Comparison of ENCODE assay signal across 14 cellular contexts in the genomic region with DNA sequence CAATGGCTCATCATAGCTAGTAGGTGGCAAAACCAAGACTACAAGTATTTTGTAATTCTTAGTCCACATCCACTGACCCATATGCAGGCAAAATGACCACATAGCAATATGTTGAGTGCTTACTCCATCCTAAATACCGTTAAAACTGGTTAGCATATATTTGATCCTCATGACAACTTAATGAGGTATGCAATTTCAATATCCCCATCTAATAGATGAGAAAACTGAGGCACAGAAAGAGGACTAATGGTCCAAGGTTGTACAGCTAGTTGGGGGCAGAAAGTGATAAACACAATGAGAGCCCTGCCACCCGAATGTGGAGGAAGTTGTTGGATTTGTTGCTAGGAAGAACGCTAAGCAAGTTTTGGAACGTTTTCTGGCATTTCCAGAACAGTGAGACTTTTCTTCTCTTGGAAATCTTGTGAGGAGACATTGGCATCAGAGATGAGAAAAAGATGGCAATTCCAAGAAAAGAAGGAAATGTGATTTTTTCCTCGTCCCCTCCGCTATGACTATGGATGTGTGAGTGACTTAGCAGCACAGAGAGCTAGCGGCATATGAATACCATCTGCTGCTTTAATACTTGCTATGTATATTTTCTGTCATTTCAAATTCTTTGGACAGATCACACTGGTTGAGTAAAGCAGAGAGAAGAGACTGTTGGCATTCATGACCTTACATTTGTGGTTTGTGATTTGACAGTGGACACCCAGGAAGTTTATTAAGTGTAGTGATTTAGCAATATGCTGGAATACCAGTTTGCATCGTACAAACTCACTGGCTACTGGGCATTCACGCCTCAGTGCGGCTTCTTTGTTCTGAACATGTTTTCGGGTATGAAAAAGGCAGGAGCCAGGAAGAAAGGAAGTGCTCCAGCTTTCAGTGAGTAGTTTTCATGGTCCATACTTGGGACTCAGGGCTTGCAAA. TPM values are rescaled to one million over a fixed set of nuclear protein-coding genes. Genes with fewer than 3 reads are reported as not detected.
DNase-seq lines count a peak whose midpoint lies in the region; ATAC-seq and TF ChIP-seq lines count a peak whose summit lies in the region.
"Had no signal": no experiment of that assay in that cellular context is flagged by ENCODE, and none has a peak within 500 bp of the region (broad histone marks: within the 10 kb centered on the region; RNA-seq: fewer than 3 reads in every experiment).

No MANE protein-coding gene starts in this region.

- no peak overlapping the region for H3K9ac ChIP-seq in SK-N-SH

- ATAC-seq in SK-N-SH treated with all-trans-retinoic acid at 6 μM for 48 hours, result no peak

- no peaks in the 10 kb centered on the region for H3K9me3 Mint-ChIP-seq in MCF 10A (ENCODE audit: unreplicated experiment)
- H3K9me3 Mint-ChIP-seq: CD4-positive, alpha-beta T cell had no signal

- no peak for TF ChIP-seq POLR2A in uterus (IDR thresholded peaks at IDR 0.05)

- H3K4me3 ChIP-seq in SK-N-SH (ENCODE audit: low read depth in 2 of 2, low read length in 1 of 2), result no peak overlapping the region
- H3K4me3 ChIP-seq in dorsolateral prefrontal cortex, result no peak overlapping the region
- H3K4me3 ChIP-seq in uterus, result no peak overlapping the region
- H3K4me3 ChIP-seq: Peyer's patch had no signal

- intact Hi-C loops in dorsolateral prefrontal cortex (cut with DNase I), result no loop called here
- intact Hi-C loops in MCF 10A (cut with micrococcal nuclease), result no loop called here
- intact Hi-C loops in uterus (cut with DNase I; ENCODE audit: low total_unique reads), result no loop called here

- no TSS peak for BruUV-seq in MCF 10A (replicated peaks; lab: Mats Ljungman, UMichigan)

- H3K4me1 ChIP-seq in SK-N-SH (ENCODE audit: control insufficient read depth in 1 of 2, insufficient read depth in 2 of 2, low read depth in 1 of 2, low read length in 1 of 2) (peaks cover 3 to 38% of the 10 kb centered on the region in 2 experiments; a peak in 3 of 4 replicates), uterus (no peaks in the 10 kb centered on the region)
- H3K4me1 ChIP-seq: Caco-2, Peyer's patch had no signal

- H3K79me2 ChIP-seq in SK-N-SH (ENCODE audit: insufficient read depth), result no peaks in the 10 kb centered on the region

- H3K27ac Mint-ChIP-seq in MCF 10A (ENCODE audit: low read depth, unreplicated experiment), result no peak overlapping the region
- H3K27ac Mint-ChIP-seq: CD4-positive, alpha-beta T cell had no signal

- no peaks in the 10 kb centered on the region for H3F3A ChIP-seq in SK-N-SH (replicated peaks; ENCODE audit: insufficient read depth)

- H3K4me1 Mint-ChIP-seq in MCF 10A (ENCODE audit: insufficient read depth, unreplicated experiment), result peaks cover 14% of the 10 kb centered on the region

- 75% methylated on average over 11 of the region's 11 CpGs for WGBS in SK-N-SH (ENCODE audit: low lambda C conversion rate)

- H3K27me3 Mint-ChIP-seq in MCF 10A (ENCODE audit: insufficient read depth, unreplicated experiment), result no peaks in the 10 kb centered on the region
- H3K27me3 Mint-ChIP-seq: CD4-positive, alpha-beta T cell had no signal

- H3K27me3 ChIP-seq in SK-N-SH (ENCODE audit: insufficient read depth) (no peaks in the 10 kb centered on the region), dorsolateral prefrontal cortex (no peaks in the 10 kb centered on the region), layer of hippocampus (ENCODE audit: control insufficient read depth, insufficient read depth, low read length) (no peaks in the 10 kb centered on the region), uterus (no peaks in the 10 kb centered on the region)
- H3K27me3 ChIP-seq: Peyer's patch had no signal

- no peaks in the 10 kb centered on the region for H4K20me1 ChIP-seq in SK-N-SH (ENCODE audit: insufficient read depth)

- no peak for TF ChIP-seq EP300 in SK-N-SH (IDR thresholded peaks at IDR 0.05; ENCODE audit: borderline replicate concordance in 1 of 2, low read depth in 1 of 2, low read length in 1 of 2)

- H3K36me3 ChIP-seq in SK-N-SH (replicated peaks in 1 of 2; ENCODE audit: control insufficient read depth in 1 of 2, insufficient read depth in 2 of 2, low read length in 1 of 2), result no peaks in the 10 kb centered on the region
- H3K36me3 ChIP-seq in uterus, result no peaks in the 10 kb centered on the region
- H3K36me3 ChIP-seq: Peyer's patch had no signal

- DNase-seq in SK-N-SH, result no peak
- DNase-seq in dorsolateral prefrontal cortex, result no peak
- no peak for DNase-seq in MCF 10A (ENCODE audit: unreplicated experiment)
- DNase-seq in uterus, result no peak
- no peak for DNase-seq in NCI-H2081 (lab: John Stamatoyannopoulos, UW)
- DNase-seq in glomerular visceral epithelial cell (ENCODE audit: extremely low spot score), result no peak
- DNase-seq: Caco-2; CD4-positive, alpha-beta T cell; DMS53; NCI-H187 treated with DMSO at 0.1 percent for 48 hours; NCI-H526; Peyer's patch had no signal

- no peak overlapping the region for H3K4me3 Mint-ChIP-seq in MCF 10A (ENCODE audit: unreplicated experiment)
- H3K4me3 Mint-ChIP-seq: CD4-positive, alpha-beta T cell had no signal

- H3K36me3 Mint-ChIP-seq in MCF 10A (ENCODE audit: insufficient read depth, unreplicated experiment), result no peaks in the 10 kb centered on the region

- H3K27ac ChIP-seq in SK-N-SH (ENCODE audit: low read depth in 2 of 2, low read length in 1 of 2) (peak overlapping the region in 1 of 2 experiments; percentile 80; a peak in 1 of 4 replicates), dorsolateral prefrontal cortex (peak overlapping the region in 57 of 59 donors; percentile 6 to 85 (median 69)), layer of hippocampus (ENCODE audit: low read depth, low read length) (peak overlapping the region; percentile 2), uterus (no peak overlapping the region)
- H3K27ac ChIP-seq: Peyer's patch had no signal

- CTCF ChIA-PET in SK-N-SH (lab: Yijun Ruan, JAX), result interaction anchor here (0.6 to 3.9 kb wide), 5 partner anchors 21 to 79 kb away, joined by 3 to 15 read pairs (median 6); no protein-coding TSS in a partner anchor
- CTCF ChIA-PET in MCF 10A (lab: Yijun Ruan, JAX), result no interaction called here

- H3K9me3 ChIP-seq in SK-N-SH, result no peaks in the 10 kb centered on the region
- H3K9me3 ChIP-seq in uterus, result no peaks in the 10 kb centered on the region
- H3K9me3 ChIP-seq: Caco-2, Peyer's patch had no signal

- no peak for TF ChIP-seq CTCF in SK-N-SH (IDR thresholded peaks at IDR 0.05)
- no peak for TF ChIP-seq CTCF in dorsolateral prefrontal cortex (IDR thresholded peaks at IDR 0.05 in 54 of 56, conservative IDR thresholded peaks at IDR 0.05 in 2 of 56; ENCODE audit: low read depth in 1 of 56, partially characterized antibody in 56 of 56)
- TF ChIP-seq CTCF in MCF 10A (IDR thresholded peaks at IDR 0.05; ENCODE audit: unreplicated experiment), result no peak
- no peak for TF ChIP-seq CTCF in uterus (IDR thresholded peaks at IDR 0.05)

- H3K9me2 ChIP-seq in SK-N-SH, result no peaks in the 10 kb centered on the region

- POLR2A ChIA-PET in SK-N-SH (lab: Yijun Ruan, JAX), result interaction anchor here (0.8 kb wide), 1 partner anchor 51 kb away, joined by 3 read pairs; the partner anchor contains the start of gene NRCAM
- POLR2A ChIA-PET in MCF 10A (lab: Yijun Ruan, JAX), result no interaction called here

- no peak for TF ChIP-seq RAD21 in SK-N-SH (IDR thresholded peaks at IDR 0.05; ENCODE audit: low read length)

- no peak overlapping the region for H2AFZ ChIP-seq in SK-N-SH (ENCODE audit: low read depth)

- H3K4me2 ChIP-seq in SK-N-SH, result no peak overlapping the region

TF ChIP-seq in SK-N-SH treated with all-trans-retinoic acid at 6 μM for 48 hours, 23 proteins besides CTCF, POLR2A, EP300 and RAD21:
- TF ChIP-seq ZNF8 (CRISPR knock-in tag; IDR thresholded peaks at IDR 0.05) (peak; percentile 97), TOX (CRISPR knock-in tag; IDR thresholded peaks at IDR 0.05; ENCODE audit: borderline replicate concordance) (no peak)

TF ChIP-seq in SK-N-SH, 30 proteins besides CTCF, POLR2A, EP300 and RAD21 (continues in another document):
- TF ChIP-seq MEF2A (IDR thresholded peaks at IDR 0.05; ENCODE audit: borderline replicate concordance, low read depth) (no peak), CHD2 (IDR thresholded peaks at IDR 0.05; ENCODE audit: low read length, partially characterized antibody) (no peak), SIN3A (IDR thresholded peaks at IDR 0.05; ENCODE audit: borderline replicate concordance, low read depth, low read length) (no peak), RCOR1 (IDR thresholded peaks at IDR 0.05; ENCODE audit: low read length) (no peak), FOXJ3 (CRISPR knock-in tag; IDR thresholded peaks at IDR 0.05) (no peak), SMC3 (IDR thresholded peaks at IDR 0.05; ENCODE audit: low read depth, low read length) (no peak)
- TF ChIP-seq, protein P1, sequence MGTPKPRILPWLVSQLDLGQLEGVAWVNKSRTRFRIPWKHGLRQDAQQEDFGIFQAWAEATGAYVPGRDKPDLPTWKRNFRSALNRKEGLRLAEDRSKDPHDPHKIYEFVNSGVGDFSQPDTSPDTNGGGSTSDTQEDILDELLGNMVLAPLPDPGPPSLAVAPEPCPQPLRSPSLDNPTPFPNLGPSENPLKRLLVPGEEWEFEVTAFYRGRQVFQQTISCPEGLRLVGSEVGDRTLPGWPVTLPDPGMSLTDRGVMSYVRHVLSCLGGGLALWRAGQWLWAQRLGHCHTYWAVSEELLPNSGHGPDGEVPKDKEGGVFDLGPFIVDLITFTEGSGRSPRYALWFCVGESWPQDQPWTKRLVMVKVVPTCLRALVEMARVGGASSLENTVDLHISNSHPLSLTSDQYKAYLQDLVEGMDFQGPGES (IDR thresholded peaks at IDR 0.05; ENCODE audit: low read depth, low read length), result no peak
- TF ChIP-seq, protein P2, sequence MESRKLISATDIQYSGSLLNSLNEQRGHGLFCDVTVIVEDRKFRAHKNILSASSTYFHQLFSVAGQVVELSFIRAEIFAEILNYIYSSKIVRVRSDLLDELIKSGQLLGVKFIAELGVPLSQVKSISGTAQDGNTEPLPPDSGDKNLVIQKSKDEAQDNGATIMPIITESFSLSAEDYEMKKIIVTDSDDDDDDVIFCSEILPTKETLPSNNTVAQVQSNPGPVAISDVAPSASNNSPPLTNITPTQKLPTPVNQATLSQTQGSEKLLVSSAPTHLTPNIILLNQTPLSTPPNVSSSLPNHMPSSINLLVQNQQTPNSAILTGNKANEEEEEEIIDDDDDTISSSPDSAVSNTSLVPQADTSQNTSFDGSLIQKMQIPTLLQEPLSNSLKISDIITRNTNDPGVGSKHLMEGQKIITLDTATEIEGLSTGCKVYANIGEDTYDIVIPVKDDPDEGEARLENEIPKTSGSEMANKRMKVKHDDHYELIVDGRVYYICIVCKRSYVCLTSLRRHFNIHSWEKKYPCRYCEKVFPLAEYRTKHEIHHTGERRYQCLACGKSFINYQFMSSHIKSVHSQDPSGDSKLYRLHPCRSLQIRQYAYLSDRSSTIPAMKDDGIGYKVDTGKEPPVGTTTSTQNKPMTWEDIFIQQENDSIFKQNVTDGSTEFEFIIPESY (IDR thresholded peaks at IDR 0.05; ENCODE audit: borderline replicate concordance, low read depth), result no peak

RNA-seq across cellular contexts. Expression of gene NRCAM, which starts 51.5 kb away (rescaled TPM):
- polyA plus RNA-seq in SK-N-SH (2012; rRNA removed), result 1.1 and 5.1 TPM in 2 replicates
- 5.6 and 9.1 TPM in 2 replicates for polyA plus RNA-seq in SK-N-SH (2012; cell fraction: cytosol; rRNA removed)
- 2.2 and 2.6 TPM in 2 replicates for polyA plus RNA-seq in SK-N-SH (2012; cell fraction: nucleus; rRNA removed)
- total RNA-seq in dorsolateral prefrontal cortex (100 to 1,000 TPM; 212 to 574 (median 398) TPM), MCF 10A (2022) (1.1 and 1.2 TPM in 2 replicates), uterus (10 to 100 TPM in 1 of 4 donors, 1 to 10 TPM in 1, under 1 TPM in 1, not detected in 1; 0.77 to 30.3 (median 2.0) TPM)

Comparison
In these comparisons a context has a peak if more than half of its experiments do, and no peak if none do; other contexts are left out.
1. H3K27ac ChIP-seq: peak in dorsolateral prefrontal cortex (57 of 59) and layer of hippocampus (single experiment); none in uterus (0 of 2).
2. RNA of gene NRCAM, which starts 51.5 kb away (total RNA-seq): 212 to 574 TPM in dorsolateral prefrontal cortex; 0.77 to 30.3 TPM in uterus and 1.1 to 1.2 TPM in MCF 10A; every median in the first group is over 4 times any median in the second.